ENCODE assay signal across 18 cellular contexts in the genomic region with DNA sequence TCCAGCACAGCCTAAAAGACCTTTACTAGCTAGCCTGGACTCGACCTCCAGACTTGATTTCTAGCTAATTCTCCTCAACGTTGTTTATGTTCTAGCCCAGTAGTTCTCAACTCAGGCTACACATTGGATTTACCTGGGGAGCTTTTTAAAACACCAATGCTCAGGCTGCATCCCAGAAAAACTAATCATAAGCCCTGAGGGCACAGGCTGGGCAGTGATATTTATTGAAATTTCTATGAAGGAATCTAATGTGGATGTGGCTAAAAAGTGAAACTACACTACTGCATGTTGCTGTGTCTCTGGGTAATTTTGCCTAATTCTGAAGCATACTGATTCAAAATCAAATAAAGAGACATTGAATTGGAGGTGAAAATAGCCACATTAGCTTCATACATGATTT.
DNase-seq lines count a peak whose midpoint lies in the region; ATAC-seq, FAIRE-seq and TF ChIP-seq lines count a peak whose summit lies in the region.
"Had no signal": no experiment of that assay in that cellular context is flagged by ENCODE, and none has a peak within 500 bp of the region (broad histone marks: within the 10 kb centered on the region; RNA-seq: fewer than 3 reads in every experiment).

No MANE protein-coding gene starts in this region.

- 70% methylated on average over 2 of the region's 2 CpGs; no CpG with 5 or more reads in 1 of the 2 experiments for WGBS in IMR-90 (ENCODE audit: extremely low coverage in 2 of 2, insufficient read length in 1 of 2), 2 experiments
- WGBS in transverse colon (ENCODE audit: low coverage in 1 of 2), 2 donors: 51 to 64% methylated on average over 2 of the region's 2 CpGs

- H3K4ac ChIP-seq in IMR-90 (ENCODE audit: low read depth, low read length): no peak overlapping the region

- H2AFZ ChIP-seq in IMR-90 (replicated peaks; ENCODE audit: low read length, poor library complexity) (no peak overlapping the region), neural progenitor cell (replicated peaks) (peak overlapping the region; percentile 18)

- no peaks in the 10 kb centered on the region for H3K9me1 ChIP-seq in IMR-90 (ENCODE audit: insufficient read depth, low read length)

- H3K9me3 ChIP-seq in IMR-90 (ENCODE audit: control insufficient read depth, insufficient read depth, low read length): no peaks in the 10 kb centered on the region
- no peaks in the 10 kb centered on the region for H3K9me3 ChIP-seq in adipocyte (ENCODE audit: control insufficient read depth, low read length)
- no peaks in the 10 kb centered on the region for H3K9me3 ChIP-seq in neural progenitor cell (ENCODE audit: low read depth)
- H3K9me3 ChIP-seq in transverse colon: no peaks in the 10 kb centered on the region

- H3K4me1 Mint-ChIP-seq in neural progenitor cell: no peaks in the 10 kb centered on the region
- H3K4me1 Mint-ChIP-seq: CD14-positive monocyte had no signal

- no peak for TF ChIP-seq RAD21 in IMR-90 (IDR thresholded peaks at IDR 0.05; ENCODE audit: low read length)

- TF ChIP-seq POLR2A in IMR-90 (IDR thresholded peaks at IDR 0.05; ENCODE audit: low read depth, low read length) (no peak), transverse colon (IDR thresholded peaks at IDR 0.05) (no peak)

- intact Hi-C loops in IMR-90 (cut with micrococcal nuclease) (no loop called here), transverse colon (cut with DNase I; ENCODE audit: low total_unique reads) (no loop called here)

- H3K27ac Mint-ChIP-seq in neural progenitor cell: no peak overlapping the region
- H3K27ac Mint-ChIP-seq: CD14-positive monocyte had no signal

- no peak for TF ChIP-seq EP300 in transverse colon (IDR thresholded peaks at IDR 0.05; ENCODE audit: low read depth)

- in situ Hi-C loops in IMR-90 (cut with MboI; ENCODE audit: low sequenced_read_pairs): no loop called here
- in situ Hi-C loops in transverse colon (cut with MboI; ENCODE audit: low pct_ligation_motif_present in 1 of 4, low pct_unique_long_range_greater_than_20kb in 1 of 4, low sequenced_read_pairs in 3 of 4): loop anchor here in 1 of 4 donors (25.0 kb wide), 1 partner anchor 533 kb away; the partner anchor contains the start of gene CFH

- no peaks in the 10 kb centered on the region for H3K9me3 Mint-ChIP-seq in neural progenitor cell

- no peak overlapping the region for H3K18ac ChIP-seq in IMR-90 (ENCODE audit: low read depth, low read length)

- H3K9ac ChIP-seq in IMR-90 (ENCODE audit: low read depth, low read length): no peak overlapping the region
- H3K9ac ChIP-seq in adipocyte (ENCODE audit: low read length): no peak overlapping the region
- H3K9ac ChIP-seq in neural progenitor cell: no peak overlapping the region

- H3K4me3 ChIP-seq in IMR-90 (ENCODE audit: insufficient read depth, low read depth, low read length) (no peak overlapping the region), adipocyte (ENCODE audit: low read length) (no peak overlapping the region), neural progenitor cell (no peak overlapping the region), transverse colon (no peak overlapping the region)
- H3K4me3 ChIP-seq: K562 had no signal

- BruUV-seq in IMR-90 (replicated peaks; lab: Mats Ljungman, UMichigan): no TSS peak

- TF ChIP-seq CTCF in IMR-90 (conservative IDR thresholded peaks at IDR 0.05; ENCODE audit: low read depth, low read length) (no peak), neural progenitor cell (IDR thresholded peaks at IDR 0.05) (no peak), transverse colon (IDR thresholded peaks at IDR 0.05) (no peak)

- dilution Hi-C loops in IMR-90 (cut with HindIII; ENCODE audit: low sequenced_read_pairs, unreplicated experiment): no loop called here

- H2AK5ac ChIP-seq in IMR-90 (ENCODE audit: low read depth, low read length): no peak overlapping the region

- H3K4me2 ChIP-seq in IMR-90 (ENCODE audit: low read depth, low read length) (peak overlapping the region; percentile 40; the same call in 1 of the 2 replicates), neural progenitor cell (no peak overlapping the region)

- H3K36me3 Mint-ChIP-seq in neural progenitor cell: no peaks in the 10 kb centered on the region
- H3K36me3 Mint-ChIP-seq: CD14-positive monocyte had no signal

- no peaks in the 10 kb centered on the region for H3K79me2 ChIP-seq in neural progenitor cell (ENCODE audit: low read depth)

- no peak overlapping the region for H4K5ac ChIP-seq in IMR-90 (ENCODE audit: low read depth, low read length)

- no peak overlapping the region for H2BK20ac ChIP-seq in IMR-90 (ENCODE audit: low read depth, low read length)

- H4K91ac ChIP-seq in IMR-90 (ENCODE audit: insufficient read depth, low read depth, low read length): no peak overlapping the region

- H3F3A ChIP-seq in neural progenitor cell (ENCODE audit: low read depth): no peaks in the 10 kb centered on the region

- H3K79me1 ChIP-seq in IMR-90 (ENCODE audit: low read depth in 1 of 2, low read length in 2 of 2): no peaks in the 10 kb centered on the region

- ATAC-seq in IMR-90 (ENCODE audit: low read depth) (peak; percentile 42), HG02678 (IDR thresholded peaks at IDR 0.05; ENCODE audit: unreplicated experiment) (no peak)
- ATAC-seq: K562, PC-3 had no signal

- H4K20me1 ChIP-seq in IMR-90 (ENCODE audit: insufficient read depth, low read length): no peaks in the 10 kb centered on the region
- H4K20me1 ChIP-seq in neural progenitor cell (ENCODE audit: low read depth): no peaks in the 10 kb centered on the region

- no peak overlapping the region for H3K56ac ChIP-seq in IMR-90 (ENCODE audit: extremely low read depth, insufficient read depth, low read length)

- H3K4me1 ChIP-seq in IMR-90 (ENCODE audit: control insufficient read depth, insufficient read depth, low read length) (no peaks in the 10 kb centered on the region), adipocyte (ENCODE audit: control insufficient read depth, insufficient read depth, low read length) (peaks cover 8% of the 10 kb centered on the region), neural progenitor cell (no peaks in the 10 kb centered on the region), transverse colon (no peaks in the 10 kb centered on the region)

- CTCF ChIA-PET in IMR-90 (lab: Yijun Ruan, JAX): interaction anchor here (0.6 kb wide), 1 partner anchor 739 kb away, joined by 3 read pairs; no protein-coding TSS in a partner anchor

- no peak overlapping the region for H3K4me3 Mint-ChIP-seq in neural progenitor cell
- H3K4me3 Mint-ChIP-seq: CD14-positive monocyte had no signal

- H3K27me3 ChIP-seq in IMR-90 (ENCODE audit: control insufficient read depth, insufficient read depth, low read length) (no peaks in the 10 kb centered on the region), adipocyte (replicated peaks; ENCODE audit: control insufficient read depth, insufficient read depth, low read length) (no peaks in the 10 kb centered on the region), neural progenitor cell (no peaks in the 10 kb centered on the region), transverse colon (no peaks in the 10 kb centered on the region)

- H3K23ac ChIP-seq in IMR-90 (ENCODE audit: low read depth, low read length): no peak overlapping the region

- FAIRE-seq in HTR-8/SVneo (lab: Jason Lieb, UNC): no peak
- FAIRE-seq: G401.6, K562 had no signal

- POLR2A ChIA-PET in IMR-90 (lab: Charles Lee; ENCODE audit: unreplicated experiment): no interaction called here

- no peak overlapping the region for H2BK120ac ChIP-seq in IMR-90 (ENCODE audit: low read depth, low read length)

- H3K14ac ChIP-seq in IMR-90 (replicated peaks; ENCODE audit: low read depth, low read length): no peak overlapping the region

- H2BK5ac ChIP-seq in IMR-90 (ENCODE audit: low read depth, low read length, poor library complexity, severe bottlenecking): no peak overlapping the region

- peaks cover 2% of the 10 kb centered on the region for H3K27me3 Mint-ChIP-seq in neural progenitor cell (ENCODE audit: insufficient read depth, low read depth)

- DNase-seq in IMR-90 (no peak), adipocyte (ENCODE audit: low read depth) (peak; percentile 16), neural progenitor cell (ENCODE audit: low spot score) (no peak), HTR-8/SVneo (ENCODE audit: insufficient read length, low spot score) (no peak), ureter (ENCODE audit: low spot score) (no peak), transverse colon (no peak)
- DNase-seq: DMS79 treated with DMSO at 0.1 percent for 48 hours, HCEC 1CT, NCI-H1694 treated with DMSO at 0.1 percent for 48 hours, NCI-H2227 treated with DMSO at 0.1 percent for 48 hours, NCI-H510A treated with DMSO at 0.1 percent for 48 hours, NCI-H774, PC-3 had no signal

- no peak overlapping the region for H4K8ac ChIP-seq in IMR-90 (ENCODE audit: low read depth in 2 of 2, low read length in 2 of 2)

- H2BK15ac ChIP-seq in IMR-90 (ENCODE audit: low read depth, low read length): no peak overlapping the region

- H3K36me3 ChIP-seq in IMR-90 (ENCODE audit: control insufficient read depth, insufficient read depth, low read length) (no peaks in the 10 kb centered on the region), adipocyte (ENCODE audit: control insufficient read depth, insufficient read depth, low read length, severe bottlenecking) (no peaks in the 10 kb centered on the region), neural progenitor cell (no peaks in the 10 kb centered on the region), transverse colon (no peaks in the 10 kb centered on the region)

- H2AK9ac ChIP-seq in IMR-90 (replicated peaks; ENCODE audit: low read depth, low read length, poor library complexity): no peak overlapping the region

- H3K27ac ChIP-seq in IMR-90 (ENCODE audit: insufficient read depth, low read length) (no peak overlapping the region), neural progenitor cell (no peak overlapping the region), transverse colon (no peak overlapping the region)
- H3K27ac ChIP-seq: RWPE1 had no signal

TF ChIP-seq in IMR-90, 13 proteins besides CTCF, POLR2A, EP300 and RAD21 (continues in another document):
- TF ChIP-seq FOS (IDR thresholded peaks at IDR 0.05; ENCODE audit: low read depth, low read length) (no peak), CHD1 (IDR thresholded peaks at IDR 0.05; ENCODE audit: low read depth, low read length) (no peak), SMC3 (IDR thresholded peaks at IDR 0.05; ENCODE audit: low read depth, low read length) (no peak), MAZ (IDR thresholded peaks at IDR 0.05; ENCODE audit: borderline replicate concordance, low read depth, low read length) (no peak), NFE2L2 (IDR thresholded peaks at IDR 0.05; ENCODE audit: low read depth, low read length) (no peak), CEBPB (IDR thresholded peaks at IDR 0.05; ENCODE audit: low read depth, low read length) (no peak), RCOR1 (IDR thresholded peaks at IDR 0.05; ENCODE audit: insufficient replicate concordance, low read length) (no peak)
